ENCODE assay signal across 8 cellular contexts in genomic region chr21:46325073-46325912, GRCh38. TPM values are rescaled to one million over a fixed set of nuclear protein-coding genes. Genes with fewer than 3 reads are reported as not detected.
DNase-seq lines count a peak whose midpoint lies in the region; ATAC-seq and TF ChIP-seq lines count a peak whose summit lies in the region.

No MANE protein-coding gene starts in this region.

- TF ChIP-seq EP300 in Ishikawa (IDR thresholded peaks at IDR 0.05; ENCODE audit: borderline replicate concordance) = no peak

- H3K27me3 ChIP-seq in iPS DF 6.9 (ENCODE audit: control insufficient read depth, insufficient read depth, low read length) (no peaks in the 10 kb centered on the region), gastrocnemius medialis (no peaks in the 10 kb centered on the region)

- H3K36me3 ChIP-seq in iPS DF 6.9 (ENCODE audit: control insufficient read depth, insufficient read depth, low read length) = peaks cover 5% of the 10 kb centered on the region; the same call in 1 of the 2 replicates
- peaks cover 0 to 11% of the 10 kb centered on the region in 2 donors for H3K36me3 ChIP-seq in gastrocnemius medialis

- TF ChIP-seq CTCF in gastrocnemius medialis (IDR thresholded peaks at IDR 0.05 in 4 of 5, conservative IDR thresholded peaks at IDR 0.05 in 1 of 5) = peak in 2 of 5 experiments; percentile 5 to 36

- H3K9me3 ChIP-seq in iPS DF 6.9 (ENCODE audit: control insufficient read depth, insufficient read depth, low read length) = no peaks in the 10 kb centered on the region
- H3K9me3 ChIP-seq in gastrocnemius medialis = no peaks in the 10 kb centered on the region

- peak; percentile 57 for ATAC-seq in SK-N-SH treated with all-trans-retinoic acid at 6 μM for 48 hours
- ATAC-seq in gastrocnemius medialis = no peak
- ATAC-seq in GM18858 (IDR thresholded peaks at IDR 0.05; ENCODE audit: unreplicated experiment) = no peak

- H3K27ac ChIP-seq in iPS DF 6.9 (ENCODE audit: low read length) (no peak overlapping the region), gastrocnemius medialis (peak overlapping the region; percentile 96 to 100 (median 98))

- H3K4me1 ChIP-seq in iPS DF 6.9 (ENCODE audit: control insufficient read depth, insufficient read depth, low read length) (peaks cover 3% of the 10 kb centered on the region; the same call in 1 of the 2 replicates), gastrocnemius medialis (peaks cover 18 to 26% of the 10 kb centered on the region in 2 donors)

- in situ Hi-C loops in gastrocnemius medialis (cut with MboI; ENCODE audit: low sequenced_read_pairs in 4 of 4) = no loop called here

- H3K4me3 ChIP-seq in GM08714 (ENCODE audit: low read length) (peak overlapping the region; percentile 79), iPS DF 6.9 (ENCODE audit: low read length) (peak overlapping the region; percentile 92), gastrocnemius medialis (peak overlapping the region; percentile 82 to 93 (median 88))

- intact Hi-C loops in gastrocnemius medialis (cut with DNase I; ENCODE audit: low total_unique reads) = loop anchor here (10.0 kb wide), 1 partner anchor 1990 kb away; the partner anchor contains the start of gene CFAP410

- no peak for TF ChIP-seq RAD21 in Ishikawa (IDR thresholded peaks at IDR 0.05; ENCODE audit: low read depth)

- no peak for TF ChIP-seq POLR2A in gastrocnemius medialis (IDR thresholded peaks at IDR 0.05)

- DNase-seq in astrocyte of the hippocampus (ENCODE audit: low read depth, low spot score) = peak; percentile 79
- DNase-seq in iPS DF 6.9 (ENCODE audit: low read depth, low spot score) = no peak
- peak in 1 of 2 donors; percentile 39 for DNase-seq in gastrocnemius medialis
- DNase-seq in mucosa of gallbladder (ENCODE audit: low spot score) = no peak

- no CpG with 5 or more reads among the region's 43 CpGs for WGBS in iPS DF 6.9 (ENCODE audit: insufficient coverage, insufficient read length)

TF ChIP-seq in Ishikawa, 13 proteins besides CTCF, POLR2A, EP300 and RAD21:
- TF ChIP-seq YY1 (IDR thresholded peaks at IDR 0.05; ENCODE audit: low read depth) (0 out of 2 replicates have a peak, but pooled peaks have one; percentile 15), TCF12 (IDR thresholded peaks at IDR 0.05; ENCODE audit: low read depth) (peak; percentile 38; the same call in 1 of the 2 replicates), MAX (IDR thresholded peaks at IDR 0.05) (no peak; the same call in 1 of the 2 replicates)
- TF ChIP-seq, protein P1, sequence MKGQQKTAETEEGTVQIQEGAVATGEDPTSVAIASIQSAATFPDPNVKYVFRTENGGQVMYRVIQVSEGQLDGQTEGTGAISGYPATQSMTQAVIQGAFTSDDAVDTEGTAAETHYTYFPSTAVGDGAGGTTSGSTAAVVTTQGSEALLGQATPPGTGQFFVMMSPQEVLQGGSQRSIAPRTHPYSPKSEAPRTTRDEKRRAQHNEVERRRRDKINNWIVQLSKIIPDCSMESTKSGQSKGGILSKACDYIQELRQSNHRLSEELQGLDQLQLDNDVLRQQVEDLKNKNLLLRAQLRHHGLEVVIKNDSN (IDR thresholded peaks at IDR 0.05) = no peak
TF ChIP-seq in Ishikawa: peak in this region for 2.

TF ChIP-seq in SK-N-SH treated with all-trans-retinoic acid at 6 μM for 48 hours, 23 proteins besides CTCF, POLR2A, EP300 and RAD21:
- no peak for TF ChIP-seq TOX (CRISPR knock-in tag; IDR thresholded peaks at IDR 0.05; ENCODE audit: borderline replicate concordance)
- TF ChIP-seq CSDC2 (CRISPR knock-in tag; IDR thresholded peaks at IDR 0.05) = no peak
- TF ChIP-seq ZFP3 (CRISPR knock-in tag; IDR thresholded peaks at IDR 0.05) = no peak
- no peak for TF ChIP-seq ISL1 (CRISPR knock-in tag; IDR thresholded peaks at IDR 0.05)
- no peak for TF ChIP-seq ARNTL (CRISPR knock-in tag; IDR thresholded peaks at IDR 0.05; ENCODE audit: borderline replicate concordance, low read depth)
- no peak for TF ChIP-seq TSHZ2 (CRISPR knock-in tag; IDR thresholded peaks at IDR 0.05)
- no peak for TF ChIP-seq BACH2 (CRISPR knock-in tag; IDR thresholded peaks at IDR 0.05; ENCODE audit: borderline replicate concordance)
- TF ChIP-seq TCF4 (CRISPR knock-in tag; IDR thresholded peaks at IDR 0.05; ENCODE audit: borderline replicate concordance) = no peak
- TF ChIP-seq, protein P2, sequence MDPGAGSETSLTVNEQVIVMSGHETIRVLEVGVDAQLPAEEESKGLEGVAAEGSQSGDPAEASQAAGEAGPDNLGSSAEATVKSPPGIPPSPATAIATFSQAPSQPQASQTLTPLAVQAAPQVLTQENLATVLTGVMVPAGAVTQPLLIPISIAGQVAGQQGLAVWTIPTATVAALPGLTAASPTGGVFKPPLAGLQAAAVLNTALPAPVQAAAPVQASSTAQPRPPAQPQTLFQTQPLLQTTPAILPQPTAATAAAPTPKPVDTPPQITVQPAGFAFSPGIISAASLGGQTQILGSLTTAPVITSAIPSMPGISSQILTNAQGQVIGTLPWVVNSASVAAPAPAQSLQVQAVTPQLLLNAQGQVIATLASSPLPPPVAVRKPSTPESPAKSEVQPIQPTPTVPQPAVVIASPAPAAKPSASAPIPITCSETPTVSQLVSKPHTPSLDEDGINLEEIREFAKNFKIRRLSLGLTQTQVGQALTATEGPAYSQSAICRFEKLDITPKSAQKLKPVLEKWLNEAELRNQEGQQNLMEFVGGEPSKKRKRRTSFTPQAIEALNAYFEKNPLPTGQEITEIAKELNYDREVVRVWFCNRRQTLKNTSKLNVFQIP (CRISPR knock-in tag; IDR thresholded peaks at IDR 0.05; ENCODE audit: borderline replicate concordance, low read depth) = no peak
- TF ChIP-seq, protein P3, sequence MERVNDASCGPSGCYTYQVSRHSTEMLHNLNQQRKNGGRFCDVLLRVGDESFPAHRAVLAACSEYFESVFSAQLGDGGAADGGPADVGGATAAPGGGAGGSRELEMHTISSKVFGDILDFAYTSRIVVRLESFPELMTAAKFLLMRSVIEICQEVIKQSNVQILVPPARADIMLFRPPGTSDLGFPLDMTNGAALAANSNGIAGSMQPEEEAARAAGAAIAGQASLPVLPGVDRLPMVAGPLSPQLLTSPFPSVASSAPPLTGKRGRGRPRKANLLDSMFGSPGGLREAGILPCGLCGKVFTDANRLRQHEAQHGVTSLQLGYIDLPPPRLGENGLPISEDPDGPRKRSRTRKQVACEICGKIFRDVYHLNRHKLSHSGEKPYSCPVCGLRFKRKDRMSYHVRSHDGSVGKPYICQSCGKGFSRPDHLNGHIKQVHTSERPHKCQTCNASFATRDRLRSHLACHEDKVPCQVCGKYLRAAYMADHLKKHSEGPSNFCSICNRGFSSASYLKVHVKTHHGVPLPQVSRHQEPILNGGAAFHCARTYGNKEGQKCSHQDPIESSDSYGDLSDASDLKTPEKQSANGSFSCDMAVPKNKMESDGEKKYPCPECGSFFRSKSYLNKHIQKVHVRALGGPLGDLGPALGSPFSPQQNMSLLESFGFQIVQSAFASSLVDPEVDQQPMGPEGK (CRISPR knock-in tag; IDR thresholded peaks at IDR 0.05; ENCODE audit: borderline replicate concordance) = no peak
- TF ChIP-seq, protein P4, sequence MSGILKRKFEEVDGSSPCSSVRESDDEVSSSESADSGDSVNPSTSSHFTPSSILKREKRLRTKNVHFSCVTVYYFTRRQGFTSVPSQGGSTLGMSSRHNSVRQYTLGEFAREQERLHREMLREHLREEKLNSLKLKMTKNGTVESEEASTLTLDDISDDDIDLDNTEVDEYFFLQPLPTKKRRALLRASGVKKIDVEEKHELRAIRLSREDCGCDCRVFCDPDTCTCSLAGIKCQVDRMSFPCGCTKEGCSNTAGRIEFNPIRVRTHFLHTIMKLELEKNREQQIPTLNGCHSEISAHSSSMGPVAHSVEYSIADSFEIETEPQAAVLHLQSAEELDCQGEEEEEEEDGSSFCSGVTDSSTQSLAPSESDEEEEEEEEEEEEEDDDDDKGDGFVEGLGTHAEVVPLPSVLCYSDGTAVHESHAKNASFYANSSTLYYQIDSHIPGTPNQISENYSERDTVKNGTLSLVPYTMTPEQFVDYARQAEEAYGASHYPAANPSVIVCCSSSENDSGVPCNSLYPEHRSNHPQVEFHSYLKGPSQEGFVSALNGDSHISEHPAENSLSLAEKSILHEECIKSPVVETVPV (CRISPR knock-in tag; IDR thresholded peaks at IDR 0.05) = no peak
- no peak for TF ChIP-seq ZNF8 (CRISPR knock-in tag; IDR thresholded peaks at IDR 0.05)
- TF ChIP-seq ZC3H10 (CRISPR knock-in tag; IDR thresholded peaks at IDR 0.05) = no peak

RNA-seq across cellular contexts. Expression of gene PCNT, which starts 1.3 kb away (rescaled TPM):
- 100 to 1,000 TPM; 200 to 431 (median 290) TPM for total RNA-seq in gastrocnemius medialis
- total RNA-seq in mucosa of gallbladder = 31.0 TPM

RNA-seq across cellular contexts. Expression of gene C21orf58, which starts 1.6 kb away (rescaled TPM):
- 1 to 10 TPM in 1 of 4 donors, under 1 TPM in 3; 0.44 to 1.6 (median 0.74) TPM for total RNA-seq in gastrocnemius medialis
- total RNA-seq in mucosa of gallbladder = 4.4 TPM

RNA-seq across cellular contexts. Expression of gene YBEY, which starts 39.2 kb away (rescaled TPM):
- 10 to 100 TPM; 11.3 to 27.9 (median 18.7) TPM for total RNA-seq in gastrocnemius medialis
- total RNA-seq in mucosa of gallbladder = 8.9 TPM

RNA-seq across cellular contexts. Expression of gene MCM3AP, which starts 39.9 kb away (rescaled TPM):
- total RNA-seq in gastrocnemius medialis = 100 to 1,000 TPM in 1 of 4 donors, 10 to 100 TPM in 3; 52.1 to 155 (median 83.2) TPM
- total RNA-seq in mucosa of gallbladder = 107 TPM
